In genomic region chr3:178059124-178059523, GRCh38 we compare ENCODE assay signal across 17 cellular contexts.
DNase-seq lines count a peak whose midpoint lies in the region; ATAC-seq and TF ChIP-seq lines count a peak whose summit lies in the region.
"Had no signal": no experiment of that assay in that cellular context is flagged by ENCODE, and none has a peak within 500 bp of the region (broad histone marks: within the 10 kb centered on the region; RNA-seq: fewer than 3 reads in every experiment).

No MANE protein-coding gene starts in this region.

- H3K79me2 ChIP-seq in MM.1S (ENCODE audit: low read length) = no peaks in the 10 kb centered on the region

- H3K4me2 ChIP-seq in MM.1S (ENCODE audit: low read depth, low read length) = peak overlapping the region; percentile 5; the same call in 1 of the 2 replicates
- H3K4me2 ChIP-seq: BLaER1 had no signal

- H3K9me3 ChIP-seq in MM.1S (replicated peaks; ENCODE audit: insufficient read depth, low read length) = no peaks in the 10 kb centered on the region
- H3K9me3 ChIP-seq: ovary had no signal

- in situ Hi-C loops in astrocyte of the spinal cord (cut with HindIII; ENCODE audit: low sequenced_read_pairs) = no loop called here

- no peaks in the 10 kb centered on the region for H3K9me2 ChIP-seq in MM.1S (replicated peaks; ENCODE audit: insufficient read depth, low read length)

- ATAC-seq in HG03139 (IDR thresholded peaks at IDR 0.05; ENCODE audit: unreplicated experiment) = no peak
- ATAC-seq in HG03045 (IDR thresholded peaks at IDR 0.05; ENCODE audit: unreplicated experiment) = no peak
- ATAC-seq in GM19351 (IDR thresholded peaks at IDR 0.05; ENCODE audit: unreplicated experiment) = no peak
- ATAC-seq: left lobe of liver; PC-3; stimulated activated effector memory CD8-positive, alpha-beta T cell treated with anti-CD3 and anti-CD28 coated beads, Interleukin-12 subunit alpha, Interleukin-12 subunit beta, amount 100 ng/mL, for 72 hours had no signal

- no peak overlapping the region for H3K27ac ChIP-seq in MM.1S (ENCODE audit: low read length)
- H3K27ac ChIP-seq: BLaER1, ovary had no signal

- no peaks in the 10 kb centered on the region for H3K36me3 ChIP-seq in MM.1S (replicated peaks; ENCODE audit: insufficient read depth, low read length)
- H3K36me3 ChIP-seq: BLaER1, ovary had no signal

- H4K20me1 ChIP-seq in MM.1S (ENCODE audit: insufficient read depth, low read length) = no peaks in the 10 kb centered on the region
- H4K20me1 ChIP-seq: BLaER1 had no signal

- H3F3A ChIP-seq in MM.1S (ENCODE audit: insufficient read depth, low read length) = no peaks in the 10 kb centered on the region

- H2AFZ ChIP-seq in MM.1S (ENCODE audit: low read length) = 0 out of 2 replicates have a peak overlapping the region, but pooled peaks have one; percentile 9

- H3K27me3 ChIP-seq in MM.1S (replicated peaks; ENCODE audit: insufficient read depth, low read length) = no peaks in the 10 kb centered on the region
- H3K27me3 ChIP-seq: BLaER1, ovary had no signal

- peaks cover 4% of the 10 kb centered on the region; the same call in 1 of the 2 replicates for H3K4me1 ChIP-seq in MM.1S (ENCODE audit: low read length)
- H3K4me1 ChIP-seq: BLaER1 had no signal

- H3K4me3 ChIP-seq in MM.1S (ENCODE audit: low read length) = 0 out of 2 replicates have a peak overlapping the region, but pooled peaks have one; percentile 1
- no peak overlapping the region for H3K4me3 ChIP-seq in astrocyte of the spinal cord (ENCODE audit: low read depth, low read length)
- H3K4me3 ChIP-seq: BLaER1, ovary had no signal

- TF ChIP-seq CTCF in MM.1S (IDR thresholded peaks at IDR 0.05; ENCODE audit: low read length) = no peak
- TF ChIP-seq CTCF in astrocyte of the spinal cord (IDR thresholded peaks at IDR 0.05; ENCODE audit: low read depth, low read length) = no peak

- DNase-seq in EL = peak; percentile 10
- DNase-seq in MM.1S = no peak
- peak; percentile 38 for DNase-seq in astrocyte of the spinal cord (ENCODE audit: low read depth, low spot score)
- peak; percentile 51 for DNase-seq in iris pigment epithelial cell (ENCODE audit: low read depth)
- no peak for DNase-seq in Ammon's horn (ENCODE audit: low spot score)
- DNase-seq: activated CD4-positive, alpha-beta T cell treated with anti-CD3 and anti-CD28 coated beads, Interleukin-2, amount 10 ng/mL, durations not matched to agents 7 days and 5 days; activated naive CD4-positive, alpha-beta T cell treated with anti-CD3 and anti-CD28 coated beads, Interleukin-2, amount 50 U/mL, for 16 hours; activated T-cell treated with anti-CD3 and anti-CD28 coated beads for 4 hours; naive B cell; ovary; PC-3 had no signal

- no peak overlapping the region for H3K9ac ChIP-seq in MM.1S (ENCODE audit: low read length)
- H3K9ac ChIP-seq: BLaER1 had no signal

Comparison
In these comparisons a context has a peak if more than half of its experiments do, and no peak if none do; other contexts are left out.
1. DNase-seq: peak in EL (single experiment), astrocyte of the spinal cord (single experiment) and iris pigment epithelial cell (single experiment); none in MM.1S (single experiment) and Ammon's horn (single experiment).